Comparison of ENCODE assay signal across 9 cellular contexts in the genomic region with DNA sequence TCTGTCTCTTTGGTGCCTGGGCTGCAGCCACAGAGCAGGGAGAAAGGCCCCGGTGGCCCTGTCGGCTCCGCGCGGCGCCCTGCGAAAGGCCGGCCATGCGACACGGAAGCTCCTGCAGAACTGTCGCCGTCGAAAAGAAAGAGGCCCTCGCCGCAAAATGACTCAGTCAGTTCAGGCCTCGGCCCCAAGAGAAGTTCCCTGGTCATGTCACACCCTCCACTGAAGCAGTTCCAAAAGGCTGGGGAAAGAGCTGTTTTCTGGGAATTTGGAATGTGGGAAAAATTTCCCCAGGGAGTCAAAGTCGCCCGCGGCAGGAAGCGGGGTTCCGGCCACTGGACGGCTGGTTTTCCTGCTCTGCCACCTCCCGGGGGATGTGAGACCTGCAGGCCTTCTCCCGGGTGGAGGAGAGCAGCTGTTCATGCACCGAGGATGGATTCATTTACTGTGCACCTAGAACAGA.
A peak's percentile ranks its signal among the peaks of the same experiment; 100 is the strongest.
DNase-seq lines count a peak whose midpoint lies in the region; ATAC-seq and TF ChIP-seq lines count a peak whose summit lies in the region.
"Had no signal": no experiment of that assay in that cellular context is flagged by ENCODE, and none has a peak within 500 bp of the region (broad histone marks: within the 10 kb centered on the region; RNA-seq: fewer than 3 reads in every experiment).

No MANE protein-coding gene starts in this region.

- ATAC-seq in HG03095 (IDR thresholded peaks at IDR 0.05; ENCODE audit: unreplicated experiment), result no peak

- H3K27me3 Mint-ChIP-seq in chondrocyte (ENCODE audit: low read depth), result peaks cover 5% of the 10 kb centered on the region

- no peaks in the 10 kb centered on the region for H3K9me3 ChIP-seq in tibial artery

- H3K27ac ChIP-seq in tibial artery, result peak overlapping the region; percentile 29 to 49

- TF ChIP-seq CTCF in chondrocyte (IDR thresholded peaks at IDR 0.05) (peak; percentile 81), tibial artery (IDR thresholded peaks at IDR 0.05) (peak; percentile 65 to 67)

- no peaks in the 10 kb centered on the region for H3K36me3 Mint-ChIP-seq in chondrocyte (ENCODE audit: low read depth)

- H3K27ac Mint-ChIP-seq in chondrocyte (ENCODE audit: unreplicated experiment), result peak overlapping the region; percentile 68

- no peaks in the 10 kb centered on the region for H3K27me3 ChIP-seq in tibial artery

- no peaks in the 10 kb centered on the region for H3K36me3 ChIP-seq in tibial artery

- peak overlapping the region; percentile 8 for H3K4me3 Mint-ChIP-seq in chondrocyte (ENCODE audit: unreplicated experiment)

- intact Hi-C loops in tibial artery (cut with DNase I; ENCODE audit: low total_unique reads), result loop anchor here (10.0 kb wide), 2 partner anchors 303 to 543 kb away; no protein-coding TSS in a partner anchor

- peak; percentile 43 for DNase-seq in NCI-H1092 treated with DMSO at 0.1 percent for 48 hours (lab: John Stamatoyannopoulos, UW)
- no peak for DNase-seq in NCI-H1092 (lab: John Stamatoyannopoulos, UW)
- no peak for DNase-seq in chondrocyte (ENCODE audit: low spot score)
- DNase-seq in kidney tubule cell (ENCODE audit: low spot score), result peak; percentile 63
- peak; percentile 46 to 77 for DNase-seq in tibial artery
- DNase-seq in NCI-H2029 (lab: John Stamatoyannopoulos, UW), result no peak
- DNase-seq in NCI-H2081 treated with DMSO at 0.1 percent for 48 hours (lab: John Stamatoyannopoulos, UW), result no peak
- DNase-seq: NCI-H1694 had no signal

- peaks cover 6% of the 10 kb centered on the region for H3K4me1 Mint-ChIP-seq in chondrocyte (ENCODE audit: low read depth)

- no peaks in the 10 kb centered on the region for H3K4me1 ChIP-seq in tibial artery

- H3K9me3 Mint-ChIP-seq in chondrocyte (ENCODE audit: low read depth), result no peaks in the 10 kb centered on the region

- H3K4me3 ChIP-seq in tibial artery, result peak overlapping the region; percentile 40 to 43

Comparison
In these comparisons a context has a peak if more than half of its experiments do, and no peak if none do; other contexts are left out.
1. DNase-seq: peak in NCI-H1092 treated with DMSO at 0.1 percent for 48 hours (single experiment), kidney tubule cell (single experiment) and tibial artery (2 of 2); none in NCI-H1092 (single experiment), chondrocyte (single experiment), NCI-H2029 (single experiment) and NCI-H2081 treated with DMSO at 0.1 percent for 48 hours (single experiment).